Comparison of ENCODE assay signal across 19 cellular contexts in genomic region chr3:112930771-112931170, GRCh38. TPM values are rescaled to one million over a fixed set of nuclear protein-coding genes. Genes with fewer than 3 reads are reported as not detected.
DNase-seq lines count a peak whose midpoint lies in the region; ATAC-seq and TF ChIP-seq lines count a peak whose summit lies in the region.
"Had no signal": no experiment of that assay in that cellular context is flagged by ENCODE, and none has a peak within 500 bp of the region (broad histone marks: within the 10 kb centered on the region; RNA-seq: fewer than 3 reads in every experiment).

No MANE protein-coding gene starts in this region.

- no peak overlapping the region for H2BK20ac ChIP-seq in IMR-90 (ENCODE audit: low read depth, low read length)

- no peak overlapping the region for H3K4ac ChIP-seq in IMR-90 (ENCODE audit: low read depth, low read length)

- H2AK5ac ChIP-seq in IMR-90 (ENCODE audit: low read depth, low read length) = no peak overlapping the region

- no peak overlapping the region for H2BK120ac ChIP-seq in IMR-90 (ENCODE audit: low read depth, low read length)

- H3K27ac Mint-ChIP-seq in CD4-positive, alpha-beta T cell = peak overlapping the region; percentile 20
- H3K27ac Mint-ChIP-seq: B cell had no signal

- in situ Hi-C loops in IMR-90 (cut with MboI; ENCODE audit: low sequenced_read_pairs) = no loop called here

- H4K91ac ChIP-seq in IMR-90 (ENCODE audit: insufficient read depth, low read depth, low read length) = no peak overlapping the region

- H3K27me3 ChIP-seq in CD4-positive, alpha-beta T cell (ENCODE audit: control insufficient read depth, insufficient read depth, low read length) = no peaks in the 10 kb centered on the region
- H3K27me3 ChIP-seq in IMR-90 (ENCODE audit: control insufficient read depth, insufficient read depth, low read length) (peaks cover 2% of the 10 kb centered on the region; the same call in 1 of the 2 replicates), prostate gland (replicated peaks; ENCODE audit: insufficient read depth) (no peaks in the 10 kb centered on the region)

- H3K9me3 Mint-ChIP-seq in CD4-positive, alpha-beta T cell = peaks cover 5% of the 10 kb centered on the region

- H3K23ac ChIP-seq in IMR-90 (ENCODE audit: low read depth, low read length) = no peak overlapping the region

- no peak overlapping the region for H2BK5ac ChIP-seq in IMR-90 (ENCODE audit: low read depth, low read length, poor library complexity, severe bottlenecking)

- peaks cover 8% of the 10 kb centered on the region for H3K9me3 ChIP-seq in CD4-positive, alpha-beta T cell (ENCODE audit: control insufficient read depth, low read length)
- H3K9me3 ChIP-seq in IMR-90 (ENCODE audit: control insufficient read depth, insufficient read depth, low read length) (peaks cover 1% of the 10 kb centered on the region), prostate gland (no peaks in the 10 kb centered on the region)
- H3K9me3 ChIP-seq: HAP-1 had no signal

- WGBS in IMR-90 (ENCODE audit: extremely low coverage in 2 of 2, insufficient read length in 1 of 2), 2 experiments = no CpG with 5 or more reads among the region's 3 CpGs
- WGBS in prostate gland = 94% methylated on average over 3 of the region's 3 CpGs

- no peaks in the 10 kb centered on the region for H3K27me3 Mint-ChIP-seq in CD4-positive, alpha-beta T cell
- H3K27me3 Mint-ChIP-seq: B cell; CD4-positive, alpha-beta memory T cell had no signal

- TF ChIP-seq CTCF in CD4-positive, alpha-beta T cell (IDR thresholded peaks at IDR 0.05) = no peak
- no peak for TF ChIP-seq CTCF in IMR-90 (conservative IDR thresholded peaks at IDR 0.05; ENCODE audit: low read depth, low read length)
- TF ChIP-seq CTCF in choroid plexus epithelial cell (conservative IDR thresholded peaks at IDR 0.05; ENCODE audit: low read depth, low read length) = no peak
- no peak for TF ChIP-seq CTCF in prostate gland (IDR thresholded peaks at IDR 0.05)

- H4K8ac ChIP-seq in IMR-90 (ENCODE audit: low read depth in 2 of 2, low read length in 2 of 2) = no peak overlapping the region

- POLR2A ChIA-PET in CD4-positive, alpha-beta T cell (lab: Charles Lee) = no interaction called here
- POLR2A ChIA-PET in IMR-90 (lab: Charles Lee; ENCODE audit: unreplicated experiment) = no interaction called here

- CTCF ChIA-PET in CD4-positive, alpha-beta T cell (lab: Charles Lee) = no interaction called here
- CTCF ChIA-PET in IMR-90 (lab: Yijun Ruan, JAX) = no interaction called here

- H3K79me1 ChIP-seq in IMR-90 (ENCODE audit: low read depth in 1 of 2, low read length in 2 of 2) = no peaks in the 10 kb centered on the region

- no peak overlapping the region for H3K4me3 ChIP-seq in IMR-90 (ENCODE audit: insufficient read depth, low read depth, low read length)
- no peak overlapping the region for H3K4me3 ChIP-seq in choroid plexus epithelial cell (ENCODE audit: low read depth, low read length)
- no peak overlapping the region for H3K4me3 ChIP-seq in prostate gland
- H3K4me3 ChIP-seq: HAP-1 had no signal

- no TSS peak for BruUV-seq in IMR-90 (replicated peaks; lab: Mats Ljungman, UMichigan)

- no peak overlapping the region for H3K56ac ChIP-seq in IMR-90 (ENCODE audit: extremely low read depth, insufficient read depth, low read length)

- no peaks in the 10 kb centered on the region for H4K20me1 ChIP-seq in IMR-90 (ENCODE audit: insufficient read depth, low read length)

- H2AFZ ChIP-seq in IMR-90 (replicated peaks; ENCODE audit: low read length, poor library complexity) = no peak overlapping the region

- H3K36me3 Mint-ChIP-seq in CD4-positive, alpha-beta T cell (ENCODE audit: low read depth) = peaks cover 74% of the 10 kb centered on the region

- TF ChIP-seq POLR2A in IMR-90 (IDR thresholded peaks at IDR 0.05; ENCODE audit: low read depth, low read length) (no peak), prostate gland (IDR thresholded peaks at IDR 0.05) (no peak)

- H3K18ac ChIP-seq in IMR-90 (ENCODE audit: low read depth, low read length) = no peak overlapping the region

- no peak for TF ChIP-seq RAD21 in IMR-90 (IDR thresholded peaks at IDR 0.05; ENCODE audit: low read length)

- no peaks in the 10 kb centered on the region for H3K9me1 ChIP-seq in IMR-90 (ENCODE audit: insufficient read depth, low read length)

- dilution Hi-C loops in IMR-90 (cut with HindIII; ENCODE audit: low sequenced_read_pairs, unreplicated experiment) = no loop called here

- no peak for DNase-seq in CD4-positive, alpha-beta T cell
- DNase-seq in IMR-90 (peak; percentile 19), choroid plexus epithelial cell (ENCODE audit: low read depth) (peak; percentile 4), iris pigment epithelial cell (ENCODE audit: low read depth) (peak; percentile 8), prostate gland (ENCODE audit: low spot score) (no peak), iPS-NIHi7 (ENCODE audit: extremely low spot score) (no peak), cerebellar cortex (ENCODE audit: low spot score) (no peak)
- DNase-seq: ACHN; C1 segment of cervical spinal cord; CD4-positive, alpha-beta memory T cell; COR-L47; DMS153; DMS79 treated with DMSO at 0.1 percent for 48 hours; GDM1 had no signal

- no peaks in the 10 kb centered on the region for H3K36me3 ChIP-seq in IMR-90 (ENCODE audit: control insufficient read depth, insufficient read depth, low read length)
- H3K36me3 ChIP-seq in prostate gland = no peaks in the 10 kb centered on the region
- H3K36me3 ChIP-seq: HAP-1 had no signal

- no peak overlapping the region for H3K4me2 ChIP-seq in IMR-90 (ENCODE audit: low read depth, low read length)

- no peak overlapping the region for H3K4me3 Mint-ChIP-seq in CD4-positive, alpha-beta T cell
- H3K4me3 Mint-ChIP-seq: B cell had no signal

- H2AK9ac ChIP-seq in IMR-90 (replicated peaks; ENCODE audit: low read depth, low read length, poor library complexity) = no peak overlapping the region

- ATAC-seq in CD4-positive, alpha-beta T cell (ENCODE audit: poor library complexity) = no peak
- no peak for ATAC-seq in IMR-90 (ENCODE audit: low read depth)

- intact Hi-C loops in CD4-positive, alpha-beta T cell (cut with DNase I, micrococcal nuclease) = no loop called here
- intact Hi-C loops in IMR-90 (cut with micrococcal nuclease) (no loop called here), prostate gland (cut with DNase I) (no loop called here)

- no peak overlapping the region for H4K5ac ChIP-seq in IMR-90 (ENCODE audit: low read depth, low read length)

- H3K4me1 Mint-ChIP-seq in CD4-positive, alpha-beta T cell (ENCODE audit: low read depth) = peaks cover 72% of the 10 kb centered on the region

- no peak overlapping the region for H3K27ac ChIP-seq in CD4-positive, alpha-beta T cell (ENCODE audit: low read depth, low read length)
- H3K27ac ChIP-seq in IMR-90 (ENCODE audit: insufficient read depth, low read length) (no peak overlapping the region), prostate gland (no peak overlapping the region)

- no peak overlapping the region for H3K9ac ChIP-seq in IMR-90 (ENCODE audit: low read depth, low read length)

- H3K4me1 ChIP-seq in IMR-90 (ENCODE audit: control insufficient read depth, insufficient read depth, low read length) (no peaks in the 10 kb centered on the region), prostate gland (replicated peaks) (no peaks in the 10 kb centered on the region)
- H3K4me1 ChIP-seq: HAP-1 had no signal

- H2BK15ac ChIP-seq in IMR-90 (ENCODE audit: low read depth, low read length) = no peak overlapping the region

- H3K14ac ChIP-seq in IMR-90 (replicated peaks; ENCODE audit: low read depth, low read length) = no peak overlapping the region

TF ChIP-seq in IMR-90, 13 proteins besides CTCF, POLR2A, EP300 and RAD21:
- TF ChIP-seq CEBPB (IDR thresholded peaks at IDR 0.05; ENCODE audit: low read depth, low read length) (no peak), ELK1 (IDR thresholded peaks at IDR 0.05; ENCODE audit: borderline replicate concordance, low read depth, low read length) (no peak), NFE2L2 (IDR thresholded peaks at IDR 0.05; ENCODE audit: low read depth, low read length) (no peak), SMC3 (IDR thresholded peaks at IDR 0.05; ENCODE audit: low read depth, low read length) (no peak), MXI1 (IDR thresholded peaks at IDR 0.05; ENCODE audit: borderline replicate concordance, low read depth, low read length) (no peak)
- TF ChIP-seq, protein P1, sequence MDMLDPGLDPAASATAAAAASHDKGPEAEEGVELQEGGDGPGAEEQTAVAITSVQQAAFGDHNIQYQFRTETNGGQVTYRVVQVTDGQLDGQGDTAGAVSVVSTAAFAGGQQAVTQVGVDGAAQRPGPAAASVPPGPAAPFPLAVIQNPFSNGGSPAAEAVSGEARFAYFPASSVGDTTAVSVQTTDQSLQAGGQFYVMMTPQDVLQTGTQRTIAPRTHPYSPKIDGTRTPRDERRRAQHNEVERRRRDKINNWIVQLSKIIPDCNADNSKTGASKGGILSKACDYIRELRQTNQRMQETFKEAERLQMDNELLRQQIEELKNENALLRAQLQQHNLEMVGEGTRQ (IDR thresholded peaks at IDR 0.05; ENCODE audit: low read depth, low read length) = no peak

RNA-seq across cellular contexts. Expression of gene CD200R1, which starts 44.1 kb away (rescaled TPM):
- 1 to 10 TPM; 4.0 to 4.7 TPM for total RNA-seq in CD4-positive, alpha-beta T cell
- total RNA-seq in IMR-90 (2012; rRNA removed) (under 0.01 TPM in 2 replicates), prostate gland (1 to 10 TPM in 1 of 2 donors, under 1 TPM in 1; 0.23 to 2.2 TPM)
- polyA plus RNA-seq in IMR-90 (2012; rRNA removed) = 0.05 TPM in 1 of 2 replicates, not detected in the other
- not detected in 2 replicates for polyA plus RNA-seq in IMR-90 (2012; cell fraction: cytosol; rRNA removed)
- polyA plus RNA-seq in IMR-90 (2012; cell fraction: nucleus; rRNA removed; ENCODE audit: low replicate concordance) = 0.07 TPM in 1 of 2 replicates, not detected in the other
- total RNA-seq: A172, H1, HT-29 had no signal

Comparison
In these comparisons a context has a peak if more than half of its experiments do, and no peak if none do; other contexts are left out.
1. DNase-seq: peak in IMR-90 (single experiment), choroid plexus epithelial cell (single experiment) and iris pigment epithelial cell (single experiment); none in CD4-positive, alpha-beta T cell (0 of 10), prostate gland (single experiment), iPS-NIHi7 (single experiment) and cerebellar cortex (single experiment).